In genomic region chr6:38676236-38676973, GRCh38 we compare ENCODE assay signal across 1 cellular context.
TF ChIP-seq lines count a peak whose summit lies in the region.

No MANE protein-coding gene starts in this region.

TF ChIP-seq in endothelial cell of umbilical vein, 7 proteins besides CTCF, POLR2A, EP300 and RAD21:
- TF ChIP-seq JUN (IDR thresholded peaks at IDR 0.05; ENCODE audit: borderline replicate concordance, insufficient read depth, insufficient read length, low read depth) (no peak), FOS (IDR thresholded peaks at IDR 0.05; ENCODE audit: borderline replicate concordance, insufficient read depth, low read length) (no peak), POLR2AphosphoS5 (IDR thresholded peaks at IDR 0.05; ENCODE audit: insufficient read depth, low read depth, low read length) (no peak), MAX (IDR thresholded peaks at IDR 0.05; ENCODE audit: insufficient read depth, insufficient read length) (no peak), MYC (IDR thresholded peaks at IDR 0.05; ENCODE audit: low read depth, low read length) (no peak), GATA2 (IDR thresholded peaks at IDR 0.05; ENCODE audit: insufficient read depth, insufficient read length, low read depth, low read length) (no peak), EZH2 (IDR thresholded peaks at IDR 0.05; ENCODE audit: borderline replicate concordance, low read depth, low read length, severe bottlenecking) (no peak)
